ENCODE assay signal across 1 cellular context in genomic region chr12:117003883-117004404, GRCh38.
TF ChIP-seq lines count a peak whose summit lies in the region.

No MANE protein-coding gene starts in this region.

TF ChIP-seq in GM23338, 12 proteins besides CTCF, POLR2A, EP300 and RAD21 (continued from another document):
- TF ChIP-seq ZNF462 (CRISPR knock-in tag; IDR thresholded peaks at IDR 0.05) (no peak), NANOG (IDR thresholded peaks at IDR 0.05; ENCODE audit: borderline replicate concordance) (no peak), ETS1 (IDR thresholded peaks at IDR 0.05) (no peak), POLR2AphosphoS5 (IDR thresholded peaks at IDR 0.05; ENCODE audit: low read depth) (no peak)
